12 cellular contexts compared by ENCODE assay signal in the genomic region with DNA sequence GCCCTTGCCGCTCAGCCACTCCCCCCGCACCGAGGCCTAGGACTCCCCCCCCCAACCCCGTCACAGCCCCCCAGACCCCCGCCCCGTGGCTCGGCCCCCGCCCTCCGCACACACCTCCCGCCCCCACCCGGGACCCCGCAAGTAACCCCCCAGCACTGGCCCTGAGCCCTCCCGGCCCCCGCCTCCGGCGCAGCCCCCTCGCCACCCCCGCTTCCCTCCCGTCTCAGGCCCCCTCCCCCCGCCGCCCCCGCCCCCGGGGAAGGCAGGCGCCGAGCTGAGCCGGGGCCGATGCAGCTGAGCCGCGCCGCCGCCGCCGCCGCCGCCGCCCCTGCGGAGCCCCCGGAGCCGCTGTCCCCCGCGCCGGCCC. TPM values are rescaled to one million over a fixed set of nuclear protein-coding genes. Genes with fewer than 3 reads are reported as not detected.
DNase-seq lines count a peak whose midpoint lies in the region; ATAC-seq and TF ChIP-seq lines count a peak whose summit lies in the region.
"Had no signal": no experiment of that assay in that cellular context is flagged by ENCODE, and none has a peak within 500 bp of the region (broad histone marks: within the 10 kb centered on the region; RNA-seq: fewer than 3 reads in every experiment).

No MANE protein-coding gene starts in this region.

- H3K27ac Mint-ChIP-seq in activated B cell treated with CpG ODN at 0.5 μM for 24 hours: no peak overlapping the region

- H3K4me1 Mint-ChIP-seq in activated B cell treated with CpG ODN at 0.5 μM for 24 hours: peaks cover 12% of the 10 kb centered on the region

- H3K27me3 ChIP-seq in cardiac muscle cell (peaks cover 15% of the 10 kb centered on the region), left lung (peaks cover 8 to 59% of the 10 kb centered on the region in 2 donors), tibial artery (peaks cover 0 to 67% of the 10 kb centered on the region in 2 donors)

- H3K36me3 ChIP-seq in cardiac muscle cell (no peaks in the 10 kb centered on the region), left lung (peaks cover 0 to 7% of the 10 kb centered on the region in 2 donors), tibial artery (no peaks in the 10 kb centered on the region)
- H3K36me3 ChIP-seq: BE2C, colonic mucosa, pancreas had no signal

- H3K9me3 ChIP-seq in cardiac muscle cell (ENCODE audit: low read depth) (no peaks in the 10 kb centered on the region), left lung (no peaks in the 10 kb centered on the region), tibial artery (no peaks in the 10 kb centered on the region)
- H3K9me3 ChIP-seq: BE2C, colonic mucosa, pancreas had no signal

- peak overlapping the region; percentile 60 for H3K4me3 Mint-ChIP-seq in activated B cell treated with CpG ODN at 0.5 μM for 24 hours

- CTCF ChIA-PET in activated B cell treated with CpG ODN at 0.5 μM for 24 hours (lab: Charles Lee): no interaction called here

- H3K36me3 Mint-ChIP-seq in activated B cell treated with CpG ODN at 0.5 μM for 24 hours (ENCODE audit: low read depth): no peaks in the 10 kb centered on the region

- POLR2A ChIA-PET in activated B cell treated with CpG ODN at 0.5 μM for 24 hours (lab: Charles Lee): interaction anchor here (0.7 to 1.2 kb wide), 2 partner anchors 111 to 149 kb away, joined by 3 read pairs; a partner anchor contains a TSS

- H3K9me3 Mint-ChIP-seq in activated B cell treated with CpG ODN at 0.5 μM for 24 hours: no peaks in the 10 kb centered on the region

- no peak for ATAC-seq in left ventricle myocardium superior
- ATAC-seq in activated B cell treated with CpG ODN at 0.5 μM for 24 hours (ENCODE audit: low read depth): no peak
- ATAC-seq in left lung: no peak
- ATAC-seq in GM18867 (IDR thresholded peaks at IDR 0.05; ENCODE audit: unreplicated experiment): no peak
- no peak for ATAC-seq in HG02678 (IDR thresholded peaks at IDR 0.05; ENCODE audit: unreplicated experiment)

- intact Hi-C loops in left ventricle myocardium superior (cut with micrococcal nuclease): no loop called here
- intact Hi-C loops in activated B cell treated with CpG ODN at 0.5 μM for 24 hours (cut with micrococcal nuclease): no loop called here
- intact Hi-C loops in left lung (cut with DNase I): no loop called here
- intact Hi-C loops in tibial artery (cut with DNase I; ENCODE audit: low total_unique reads): no loop called here

- DNase-seq in cardiac muscle cell (ENCODE audit: low read depth in 1 of 2, low spot score in 1 of 2) (peak in 1 of 2 donors; percentile 45), left ventricle myocardium superior (no peak), activated B cell treated with CpG ODN at 0.5 μM for 24 hours (no peak), left lung (peak in 1 of 2 donors; percentile 69), tibial artery (no peak)
- no peak for DNase-seq in stimulated activated naive CD4-positive, alpha-beta T cell treated with Interleukin-2 at 50 U/mL for 16 hours (lab: John Stamatoyannopoulos, UW)
- DNase-seq: colonic mucosa, T-helper 9 cell had no signal

- H3K4me1 ChIP-seq in cardiac muscle cell (ENCODE audit: low read depth) (no peaks in the 10 kb centered on the region), left lung (peaks cover 7 to 11% of the 10 kb centered on the region in 2 donors), tibial artery (peaks cover 0 to 18% (median 15%) of the 10 kb centered on the region in 4 donors)
- H3K4me1 ChIP-seq: BE2C, colonic mucosa, pancreas had no signal

- no peak overlapping the region for H3K27ac ChIP-seq in cardiac muscle cell
- no peak overlapping the region for H3K27ac ChIP-seq in left lung
- no peak overlapping the region for H3K27ac ChIP-seq in tibial artery
- H3K27ac ChIP-seq: colonic mucosa, pancreas had no signal

- H3K4me3 ChIP-seq in cardiac muscle cell (peak overlapping the region; percentile 44), left lung (peak overlapping the region; percentile 22 to 48), tibial artery (peak overlapping the region; percentile 37 to 48)

- H3K27me3 Mint-ChIP-seq in activated B cell treated with CpG ODN at 0.5 μM for 24 hours: peaks cover 41% of the 10 kb centered on the region

- TF ChIP-seq CTCF in cardiac muscle cell (IDR thresholded peaks at IDR 0.05; ENCODE audit: low read depth, low read length) (no peak), activated B cell treated with CpG ODN at 0.5 μM for 24 hours (IDR thresholded peaks at IDR 0.05) (no peak), left lung (IDR thresholded peaks at IDR 0.05) (no peak), tibial artery (IDR thresholded peaks at IDR 0.05) (no peak)

RNA-seq across cellular contexts. Expression of a gene that starts 1.5 kb away (rescaled TPM):
- total RNA-seq in cardiac muscle cell: 10.9 and 14.4 TPM in 2 replicates
- 3.3 and 4.1 TPM in 2 replicates for polyA plus RNA-seq in cardiac muscle cell
- total RNA-seq in left ventricle myocardium superior: 22.9 TPM
- not detected in 2 replicates for total RNA-seq in activated B cell treated with CpG ODN at 0.5 μM for 24 hours
- total RNA-seq in left lung: 10 to 100 TPM; 25.1 to 42.9 TPM

RNA-seq across cellular contexts. Expression of a gene that starts 46.2 kb away (rescaled TPM):
- total RNA-seq in cardiac muscle cell (53.1 and 58.1 TPM in 2 replicates), left ventricle myocardium superior (22.2 TPM), activated B cell treated with CpG ODN at 0.5 μM for 24 hours (49.0 and 50.9 TPM in 2 replicates), left lung (10 to 100 TPM; 46.3 to 58.0 TPM)
- 16.4 and 16.8 TPM in 2 replicates for polyA plus RNA-seq in cardiac muscle cell

Comparison
In these comparisons a context has a peak if more than half of its experiments do, and no peak if none do; other contexts are left out.
1. RNA of a gene that starts 1.5 kb away (total RNA-seq): 25.1 to 42.9 TPM in left lung, 22.9 TPM in left ventricle myocardium superior (single experiment) and 10.9 to 14.4 TPM in cardiac muscle cell; not detected in activated B cell treated with CpG ODN at 0.5 μM for 24 hours; every median in the first group is over 10 times any median in the second.
2. Peak in every context shown above with its lines, with median percentiles within 50 percentile points of each other: H3K4me3 ChIP-seq.